Comparison of ENCODE assay signal across 9 cellular contexts in genomic region chr3:136730595-136731273, GRCh38. TPM values are rescaled to one million over a fixed set of nuclear protein-coding genes. Genes with fewer than 3 reads are reported as not detected.
A peak's percentile ranks its signal among the peaks of the same experiment; 100 is the strongest.
DNase-seq lines count a peak whose midpoint lies in the region; ATAC-seq, FAIRE-seq and TF ChIP-seq lines count a peak whose summit lies in the region.
"Had no signal": no experiment of that assay in that cellular context is flagged by ENCODE, and none has a peak within 500 bp of the region (broad histone marks: within the 10 kb centered on the region; RNA-seq: fewer than 3 reads in every experiment).

No MANE protein-coding gene starts in this region.

- H3K36me3 ChIP-seq in mucosa of descending colon (ENCODE audit: low read depth) = no peaks in the 10 kb centered on the region

- no peak for TF ChIP-seq CTCF in mucosa of descending colon (IDR thresholded peaks at IDR 0.05)

- ATAC-seq in GM21447 (IDR thresholded peaks at IDR 0.05; ENCODE audit: unreplicated experiment) (peak; percentile 67), HG03460 (IDR thresholded peaks at IDR 0.05; ENCODE audit: unreplicated experiment) (peak; percentile 60), mucosa of descending colon (peak; percentile 92)

- no peaks in the 10 kb centered on the region for H3K9me3 ChIP-seq in mucosa of descending colon

- intact Hi-C loops in mucosa of descending colon (cut with DNase I, micrococcal nuclease) = no loop called here

- no peak overlapping the region for H3K4me3 ChIP-seq in mucosa of descending colon

- DNase-seq in GM18507 (ENCODE audit: extremely low spot score, insufficient read length, low read depth) = no peak
- DNase-seq in mucosa of descending colon = peak in 1 of 3 donors; percentile 48
- DNase-seq in NCI-H524 (lab: John Stamatoyannopoulos, UW) = no peak
- DNase-seq in NCI-H128 (lab: John Stamatoyannopoulos, UW; ENCODE audit: unreplicated experiment) = no peak
- DNase-seq in NCI-H1436 (lab: John Stamatoyannopoulos, UW) = no peak
- DNase-seq in stimulated activated naive CD4-positive, alpha-beta T cell (lab: John Stamatoyannopoulos, UW) = no peak
- DNase-seq: NCI-H187 treated with DMSO at 0.1 percent for 48 hours had no signal

- peaks cover 53% of the 10 kb centered on the region for H3K4me1 ChIP-seq in mucosa of descending colon (ENCODE audit: low read depth)

- peak; percentile 51 for FAIRE-seq in GM18507 (lab: Jason Lieb, UNC)

RNA-seq across cellular contexts. Expression of gene STAG1, which starts 21.4 kb away (rescaled TPM):
- 10 to 100 TPM; 46.8 to 57.1 (median 50.4) TPM for total RNA-seq in mucosa of descending colon
